In genomic region chr5:37212096-37212495, GRCh38 we compare ENCODE assay signal across 2 cellular contexts.
TF ChIP-seq lines count a peak whose summit lies in the region.

No MANE protein-coding gene starts in this region.

TF ChIP-seq in H1, 55 proteins besides CTCF, POLR2A, EP300 and RAD21:
- TF ChIP-seq POLR2AphosphoS5 (IDR thresholded peaks at IDR 0.05; ENCODE audit: low read depth, low read length) (no peak), RFX5 (IDR thresholded peaks at IDR 0.05; ENCODE audit: borderline replicate concordance, low read depth, low read length) (no peak), ZNF274 (IDR thresholded peaks at IDR 0.05; ENCODE audit: borderline replicate concordance, extremely low read depth, low read length) (no peak), JUN (IDR thresholded peaks at IDR 0.05; ENCODE audit: low read depth, low read length) (no peak), BCL11A (IDR thresholded peaks at IDR 0.05; ENCODE audit: low read depth in 2 of 2, low read length in 2 of 2) (no peak), POU5F1 (IDR thresholded peaks at IDR 0.05; ENCODE audit: low read depth, low read length) (no peak)
- TF ChIP-seq, protein P1, sequence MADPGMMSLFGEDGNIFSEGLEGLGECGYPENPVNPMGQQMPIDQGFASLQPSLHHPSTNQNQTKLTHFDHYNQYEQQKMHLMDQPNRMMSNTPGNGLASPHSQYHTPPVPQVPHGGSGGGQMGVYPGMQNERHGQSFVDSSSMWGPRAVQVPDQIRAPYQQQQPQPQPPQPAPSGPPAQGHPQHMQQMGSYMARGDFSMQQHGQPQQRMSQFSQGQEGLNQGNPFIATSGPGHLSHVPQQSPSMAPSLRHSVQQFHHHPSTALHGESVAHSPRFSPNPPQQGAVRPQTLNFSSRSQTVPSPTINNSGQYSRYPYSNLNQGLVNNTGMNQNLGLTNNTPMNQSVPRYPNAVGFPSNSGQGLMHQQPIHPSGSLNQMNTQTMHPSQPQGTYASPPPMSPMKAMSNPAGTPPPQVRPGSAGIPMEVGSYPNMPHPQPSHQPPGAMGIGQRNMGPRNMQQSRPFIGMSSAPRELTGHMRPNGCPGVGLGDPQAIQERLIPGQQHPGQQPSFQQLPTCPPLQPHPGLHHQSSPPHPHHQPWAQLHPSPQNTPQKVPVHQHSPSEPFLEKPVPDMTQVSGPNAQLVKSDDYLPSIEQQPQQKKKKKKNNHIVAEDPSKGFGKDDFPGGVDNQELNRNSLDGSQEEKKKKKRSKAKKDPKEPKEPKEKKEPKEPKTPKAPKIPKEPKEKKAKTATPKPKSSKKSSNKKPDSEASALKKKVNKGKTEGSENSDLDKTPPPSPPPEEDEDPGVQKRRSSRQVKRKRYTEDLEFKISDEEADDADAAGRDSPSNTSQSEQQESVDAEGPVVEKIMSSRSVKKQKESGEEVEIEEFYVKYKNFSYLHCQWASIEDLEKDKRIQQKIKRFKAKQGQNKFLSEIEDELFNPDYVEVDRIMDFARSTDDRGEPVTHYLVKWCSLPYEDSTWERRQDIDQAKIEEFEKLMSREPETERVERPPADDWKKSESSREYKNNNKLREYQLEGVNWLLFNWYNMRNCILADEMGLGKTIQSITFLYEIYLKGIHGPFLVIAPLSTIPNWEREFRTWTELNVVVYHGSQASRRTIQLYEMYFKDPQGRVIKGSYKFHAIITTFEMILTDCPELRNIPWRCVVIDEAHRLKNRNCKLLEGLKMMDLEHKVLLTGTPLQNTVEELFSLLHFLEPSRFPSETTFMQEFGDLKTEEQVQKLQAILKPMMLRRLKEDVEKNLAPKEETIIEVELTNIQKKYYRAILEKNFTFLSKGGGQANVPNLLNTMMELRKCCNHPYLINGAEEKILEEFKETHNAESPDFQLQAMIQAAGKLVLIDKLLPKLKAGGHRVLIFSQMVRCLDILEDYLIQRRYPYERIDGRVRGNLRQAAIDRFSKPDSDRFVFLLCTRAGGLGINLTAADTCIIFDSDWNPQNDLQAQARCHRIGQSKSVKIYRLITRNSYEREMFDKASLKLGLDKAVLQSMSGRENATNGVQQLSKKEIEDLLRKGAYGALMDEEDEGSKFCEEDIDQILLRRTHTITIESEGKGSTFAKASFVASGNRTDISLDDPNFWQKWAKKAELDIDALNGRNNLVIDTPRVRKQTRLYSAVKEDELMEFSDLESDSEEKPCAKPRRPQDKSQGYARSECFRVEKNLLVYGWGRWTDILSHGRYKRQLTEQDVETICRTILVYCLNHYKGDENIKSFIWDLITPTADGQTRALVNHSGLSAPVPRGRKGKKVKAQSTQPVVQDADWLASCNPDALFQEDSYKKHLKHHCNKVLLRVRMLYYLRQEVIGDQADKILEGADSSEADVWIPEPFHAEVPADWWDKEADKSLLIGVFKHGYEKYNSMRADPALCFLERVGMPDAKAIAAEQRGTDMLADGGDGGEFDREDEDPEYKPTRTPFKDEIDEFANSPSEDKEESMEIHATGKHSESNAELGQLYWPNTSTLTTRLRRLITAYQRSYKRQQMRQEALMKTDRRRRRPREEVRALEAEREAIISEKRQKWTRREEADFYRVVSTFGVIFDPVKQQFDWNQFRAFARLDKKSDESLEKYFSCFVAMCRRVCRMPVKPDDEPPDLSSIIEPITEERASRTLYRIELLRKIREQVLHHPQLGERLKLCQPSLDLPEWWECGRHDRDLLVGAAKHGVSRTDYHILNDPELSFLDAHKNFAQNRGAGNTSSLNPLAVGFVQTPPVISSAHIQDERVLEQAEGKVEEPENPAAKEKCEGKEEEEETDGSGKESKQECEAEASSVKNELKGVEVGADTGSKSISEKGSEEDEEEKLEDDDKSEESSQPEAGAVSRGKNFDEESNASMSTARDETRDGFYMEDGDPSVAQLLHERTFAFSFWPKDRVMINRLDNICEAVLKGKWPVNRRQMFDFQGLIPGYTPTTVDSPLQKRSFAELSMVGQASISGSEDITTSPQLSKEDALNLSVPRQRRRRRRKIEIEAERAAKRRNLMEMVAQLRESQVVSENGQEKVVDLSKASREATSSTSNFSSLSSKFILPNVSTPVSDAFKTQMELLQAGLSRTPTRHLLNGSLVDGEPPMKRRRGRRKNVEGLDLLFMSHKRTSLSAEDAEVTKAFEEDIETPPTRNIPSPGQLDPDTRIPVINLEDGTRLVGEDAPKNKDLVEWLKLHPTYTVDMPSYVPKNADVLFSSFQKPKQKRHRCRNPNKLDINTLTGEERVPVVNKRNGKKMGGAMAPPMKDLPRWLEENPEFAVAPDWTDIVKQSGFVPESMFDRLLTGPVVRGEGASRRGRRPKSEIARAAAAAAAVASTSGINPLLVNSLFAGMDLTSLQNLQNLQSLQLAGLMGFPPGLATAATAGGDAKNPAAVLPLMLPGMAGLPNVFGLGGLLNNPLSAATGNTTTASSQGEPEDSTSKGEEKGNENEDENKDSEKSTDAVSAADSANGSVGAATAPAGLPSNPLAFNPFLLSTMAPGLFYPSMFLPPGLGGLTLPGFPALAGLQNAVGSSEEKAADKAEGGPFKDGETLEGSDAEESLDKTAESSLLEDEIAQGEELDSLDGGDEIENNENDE (IDR thresholded peaks at IDR 0.05; ENCODE audit: insufficient replicate concordance, low read length), result no peak

TF ChIP-seq in SK-N-SH, 30 proteins besides CTCF, POLR2A, EP300 and RAD21:
- TF ChIP-seq FOSL2 (IDR thresholded peaks at IDR 0.05; ENCODE audit: borderline replicate concordance, low read depth) (no peak), TAF1 (IDR thresholded peaks at IDR 0.05; ENCODE audit: borderline replicate concordance, low read depth, low read length) (no peak), FOXJ3 (CRISPR knock-in tag; IDR thresholded peaks at IDR 0.05) (no peak)
TF ChIP-seq in SK-N-SH: peak in this region for 0.
